8 cellular contexts compared by ENCODE assay signal in the genomic region with DNA sequence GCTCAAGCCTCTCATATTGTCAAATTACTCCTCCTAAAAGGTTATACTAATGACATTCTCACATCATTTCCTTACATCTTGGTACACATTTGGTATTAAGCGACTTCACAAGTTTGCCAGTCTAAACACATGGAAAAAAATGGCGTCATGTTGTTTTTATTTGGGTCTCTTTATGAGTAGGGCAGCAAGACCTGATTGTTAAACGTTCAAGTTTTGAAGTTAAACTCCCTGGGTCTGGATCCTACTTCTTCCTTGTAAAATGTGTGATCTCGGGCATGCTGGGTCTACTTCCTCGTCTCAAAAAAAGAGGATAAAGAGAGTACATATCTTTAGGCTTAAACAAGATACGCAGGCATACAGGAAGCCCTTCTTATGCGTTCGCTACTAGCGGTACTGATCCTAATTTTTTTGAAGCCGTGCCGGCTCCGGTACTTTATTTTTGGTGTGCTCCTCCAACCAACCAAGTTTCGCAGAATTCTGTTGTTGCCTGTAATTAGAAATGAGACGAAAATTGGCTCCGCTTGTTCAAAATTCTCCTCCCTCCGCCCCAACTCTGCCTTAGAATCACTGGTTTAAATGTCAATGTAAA. TPM values are rescaled to one million over a fixed set of nuclear protein-coding genes. Genes with fewer than 3 reads are reported as not detected.
DNase-seq lines count a peak whose midpoint lies in the region; ATAC-seq, FAIRE-seq and TF ChIP-seq lines count a peak whose summit lies in the region.

No MANE protein-coding gene starts in this region.

- no peak for TF ChIP-seq POLR2A in GM12878 (IDR thresholded peaks at IDR 0.05; ENCODE audit: low read depth, low read length)

- intact Hi-C loops in GM12878 (cut with micrococcal nuclease; ENCODE audit: unreplicated experiment), result loop anchor here (2.0 kb wide), 1 partner anchor 62 kb away; a partner anchor contains a TSS

- DNase-seq in DMS153 treated with DMSO at 0.1 percent for 48 hours (lab: John Stamatoyannopoulos, UW; ENCODE audit: unreplicated experiment) (peak; percentile 38), DMS153 (lab: John Stamatoyannopoulos, UW) (no peak), NCI-H1694 (lab: John Stamatoyannopoulos, UW) (peak; percentile 46), GM12878 (ENCODE audit: low read depth, low spot score) (no peak), keratinocyte (ENCODE audit: low read depth, low spot score) (no peak), NOMO-1 treated with dmso at 0.1 percent for 144 hours (lab: John Stamatoyannopoulos, UW; ENCODE audit: unreplicated experiment) (no peak)

- dilution Hi-C loops in keratinocyte (cut with MboI; ENCODE audit: extremely low pct_ligation_motif_present, low sequenced_read_pairs), result no loop called here

- H3K4me1 ChIP-seq in GM12878 (ENCODE audit: control insufficient read depth, insufficient read depth, low read length) (peaks cover 3% of the 10 kb centered on the region; the same call in 1 of the 2 replicates), keratinocyte (ENCODE audit: control insufficient read depth, extremely low read depth, insufficient read depth, low read length) (peaks cover 12% of the 10 kb centered on the region), stomach smooth muscle (ENCODE audit: control insufficient read depth, insufficient read depth, low read length) (peaks cover 5% of the 10 kb centered on the region)

- FAIRE-seq in GM12878 (lab: Jason Lieb, UNC) (peak; percentile 38), keratinocyte (lab: Jason Lieb, UNC) (peak; percentile 36)

- CTCF ChIA-PET in GM12878 (lab: Yijun Ruan, JAX), result interaction anchor here (1.0 to 1.4 kb wide), 3 partner anchors 13 to 62 kb away, joined by 3 to 6 read pairs (median 3); a partner anchor contains a TSS

- H3K4me2 ChIP-seq in GM12878 (ENCODE audit: control insufficient read depth, insufficient read depth) (peak overlapping the region; percentile 85), keratinocyte (ENCODE audit: control insufficient read depth, extremely low read depth, insufficient read depth, low read depth, low read length) (peak overlapping the region; percentile 90)

- H3K27me3 ChIP-seq in GM12878 (replicated peaks in 1 of 2; ENCODE audit: control insufficient read depth in 2 of 2, insufficient read depth in 2 of 2, low read length in 1 of 2) (no peaks in the 10 kb centered on the region), keratinocyte (ENCODE audit: control insufficient read depth, extremely low read depth, insufficient read depth, low read length) (no peaks in the 10 kb centered on the region), stomach smooth muscle (ENCODE audit: control insufficient read depth in 1 of 2, insufficient read depth in 2 of 2, low read length in 2 of 2) (no peaks in the 10 kb centered on the region)

- H3K36me3 ChIP-seq in GM12878 (ENCODE audit: control insufficient read depth in 2 of 2, insufficient read depth in 2 of 2, low read length in 1 of 2), result no peaks in the 10 kb centered on the region
- no peaks in the 10 kb centered on the region for H3K36me3 ChIP-seq in keratinocyte (ENCODE audit: control insufficient read depth in 2 of 2, extremely low read depth in 1 of 2, insufficient read depth in 2 of 2, low read length in 2 of 2)
- H3K36me3 ChIP-seq in stomach smooth muscle (ENCODE audit: control insufficient read depth in 2 of 2, insufficient read depth in 2 of 2, low read length in 2 of 2), result no peaks in the 10 kb centered on the region

- H2AFZ ChIP-seq in GM12878 (ENCODE audit: control insufficient read depth, low read depth, low read length) (peak overlapping the region; percentile 94), keratinocyte (ENCODE audit: control insufficient read depth, low read length) (peak overlapping the region; percentile 90)

- ATAC-seq in GM21515 (IDR thresholded peaks at IDR 0.05; ENCODE audit: unreplicated experiment), result peak; percentile 15
- peak; percentile 33 for ATAC-seq in GM12878

- H3K79me2 ChIP-seq in GM12878 (ENCODE audit: control insufficient read depth, insufficient read depth, low read length), result peaks cover 31% of the 10 kb centered on the region
- peaks cover 33% of the 10 kb centered on the region for H3K79me2 ChIP-seq in keratinocyte (ENCODE audit: control insufficient read depth, insufficient read depth, low read length)

- SMC1A ChIA-PET in GM12878 (lab: Charles Lee; ENCODE audit: uncharacterized antibody, unreplicated experiment), result interaction anchor here (0.5 to 0.6 kb wide), 2 partner anchors 59 to 123 kb away, joined by 3 read pairs; no protein-coding TSS in a partner anchor

- H3K9me1 ChIP-seq in keratinocyte (ENCODE audit: control insufficient read depth, extremely low read depth, insufficient read depth, low read length), result no peaks in the 10 kb centered on the region

- POLR2A ChIA-PET in GM12878 (lab: Charles Lee), result no interaction called here

- peak overlapping the region; percentile 98 for H3K9ac ChIP-seq in GM12878 (ENCODE audit: control insufficient read depth, insufficient read depth, low read length)
- H3K9ac ChIP-seq in keratinocyte (ENCODE audit: control insufficient read depth, extremely low read depth, insufficient read depth, low read length), result peak overlapping the region; percentile 81
- H3K9ac ChIP-seq in stomach smooth muscle (ENCODE audit: low read length in 2 of 2), result peak overlapping the region; percentile 93 to 97

- no peaks in the 10 kb centered on the region for H4K20me1 ChIP-seq in GM12878 (ENCODE audit: control insufficient read depth, insufficient read depth)
- no peaks in the 10 kb centered on the region for H4K20me1 ChIP-seq in keratinocyte (ENCODE audit: control insufficient read depth, extremely low read depth, insufficient read depth, low read length)

- no peak for TF ChIP-seq RAD21 in GM12878 (IDR thresholded peaks at IDR 0.05; ENCODE audit: insufficient read depth, low read depth, low read length)

- peak overlapping the region; percentile 89 for H3K4me3 ChIP-seq in GM12878
- peak overlapping the region; percentile 74 to 88 (median 81) for H3K4me3 ChIP-seq in keratinocyte (ENCODE audit: control insufficient read depth in 2 of 3, extremely low read depth in 1 of 3, insufficient read depth in 2 of 3, low read depth in 1 of 3, low read length in 3 of 3)
- H3K4me3 ChIP-seq in stomach smooth muscle (ENCODE audit: low read length in 2 of 2), result peak overlapping the region; percentile 80 to 90

- TSS peak; percentile 96 for BruUV-seq in GM12878 (replicated peaks; lab: Mats Ljungman, UMichigan)

- WGBS in GM12878 (ENCODE audit: insufficient coverage, insufficient replicate concordance, low lambda C conversion rate, missing lambda C conversion rate), result 2% methylated on average over 16 of the region's 16 CpGs

- no peaks in the 10 kb centered on the region for H3K9me3 ChIP-seq in GM12878 (replicated peaks; ENCODE audit: control insufficient read depth, insufficient read depth, low read length)
- no peaks in the 10 kb centered on the region for H3K9me3 ChIP-seq in keratinocyte (ENCODE audit: control insufficient read depth, low read depth, low read length)
- no peaks in the 10 kb centered on the region for H3K9me3 ChIP-seq in stomach smooth muscle (ENCODE audit: control insufficient read depth in 2 of 2, low read length in 2 of 2)

- TF ChIP-seq CTCF in GM12878 (IDR thresholded peaks at IDR 0.05 in 2 of 3, conservative IDR thresholded peaks at IDR 0.05 in 1 of 3; ENCODE audit: control insufficient read depth in 2 of 3, extremely low read depth in 1 of 3, insufficient read depth in 1 of 3, low read depth in 3 of 3, low read length in 3 of 3) (no peak), keratinocyte (optimal IDR thresholded peaks at IDR 0.05 in 1 of 3, IDR thresholded peaks at IDR 0.05 in 1 of 3, conservative IDR thresholded peaks at IDR 0.05 in 1 of 3; ENCODE audit: extremely low read depth in 1 of 3, insufficient read depth in 2 of 3, low read length in 3 of 3) (no peak)

- in situ Hi-C loops in GM12878 (cut with MboI), result no loop called here

- 0 out of 4 replicates have a peak, but pooled peaks of 1 of the 2 experiments have one; percentile 4 for TF ChIP-seq EP300 in GM12878 (IDR thresholded peaks at IDR 0.05; ENCODE audit: borderline replicate concordance in 1 of 2, control insufficient read depth in 1 of 2, low read depth in 2 of 2, low read length in 2 of 2)

- RAD21 ChIA-PET in GM12878 (lab: Charles Lee; ENCODE audit: unreplicated experiment), result interaction anchor here (0.7 kb wide), 1 partner anchor 74 kb away, joined by 3 read pairs; no protein-coding TSS in a partner anchor

- H3K27ac ChIP-seq in GM12878 (ENCODE audit: control insufficient read depth, insufficient read depth) (peak overlapping the region; percentile 96), keratinocyte (ENCODE audit: control insufficient read depth, insufficient read depth, low read length) (peak overlapping the region; percentile 94), stomach smooth muscle (ENCODE audit: low read length) (peak overlapping the region; percentile 96)

RNA-seq across cellular contexts. Expression of a gene that starts 0.6 kb away (rescaled TPM):
- total RNA-seq in GM12878 (2013; cell fraction: nucleolus; rRNA removed), result 26.8 and 29.7 TPM in 2 replicates
- 8.1 and 10.9 TPM in 2 replicates for total RNA-seq in GM12878 (2014; rRNA removed)
- total RNA-seq in GM12878 (2014; rRNA removed; fragmentation: Illumina TruSeq; extraction: Trizol), result 10.4 and 11.2 TPM in 2 replicates
- 8.9 and 10.0 TPM in 2 replicates for total RNA-seq in GM12878 (2021)
- polyA plus RNA-seq in GM12878 (2011; ENCODE audit: low read depth), result 2.4 TPM
- polyA plus RNA-seq in GM12878 (2011; rRNA removed), result 6.1 and 11.6 TPM in 2 replicates
- polyA plus RNA-seq in GM12878 (2011; cell fraction: cytosol; rRNA removed), result 3.0 and 5.2 TPM in 2 replicates
- polyA plus RNA-seq in GM12878 (2011; cell fraction: nucleus; rRNA removed), result 3.4 and 5.0 TPM in 2 replicates
- polyA plus RNA-seq in GM12878 (2012), result 4.1 and 6.4 TPM in 2 replicates
- 8.4 and 11.5 TPM in 2 replicates for polyA plus RNA-seq in GM12878 (2014; fragmentation: Illumina TruSeq; extraction: Trizol)
- 1 to 10 TPM; 2.2 to 3.6 TPM for polyA plus RNA-seq in GM12878 (2014; fragmentation: Nextera tagmentation; extraction: Ambion mirVana)
- polyA plus RNA-seq in GM12878 (2014; rRNA removed), result 7.0 and 7.7 TPM in 2 replicates
- polyA plus RNA-seq in GM12878 (2016; fragmentation: Nextera tagmentation; extraction: Ambion mirVana), result 10 to 100 TPM; 16.1 to 16.6 TPM
- polyA minus RNA-seq in GM12878 (2011; rRNA and poly(A)+ RNA removed), result 4.9 and 5.5 TPM in 2 replicates
- 3.1 and 3.2 TPM in 2 replicates for polyA minus RNA-seq in GM12878 (2011; cell fraction: cytosol; rRNA and poly(A)+ RNA removed)
- polyA minus RNA-seq in GM12878 (2011; cell fraction: nucleus; rRNA and poly(A)+ RNA removed), result 3.4 and 8.5 TPM in 2 replicates
- polyA plus RNA-seq in keratinocyte, result 8.7 to 15.5 TPM (median 11.4 TPM) in 3 replicates
- 36.7 TPM for polyA plus RNA-seq in keratinocyte (2011; ENCODE audit: low read depth)
- 11.6 and 12.3 TPM in 2 replicates for polyA plus RNA-seq in keratinocyte (2011; cell fraction: cytosol; rRNA removed)
- polyA plus RNA-seq in keratinocyte (2011; cell fraction: nucleus; rRNA removed), result 5.5 and 9.1 TPM in 2 replicates
- polyA plus RNA-seq in keratinocyte (2012; ENCODE audit: low replicate concordance), result 11.4 and 19.8 TPM in 2 replicates
- 0.56 to 9.2 TPM (median 5.8 TPM) in 3 replicates for polyA minus RNA-seq in keratinocyte
- polyA minus RNA-seq in keratinocyte (2011; cell fraction: cytosol; rRNA and poly(A)+ RNA removed), result 12.7 TPM
- 3.7 and 5.0 TPM in 2 replicates for polyA minus RNA-seq in keratinocyte (2011; cell fraction: nucleus; rRNA and poly(A)+ RNA removed)

RNA-seq across cellular contexts. Expression of a gene that starts 12.5 kb away (rescaled TPM):
- 5.5 and 6.6 TPM in 2 replicates for total RNA-seq in GM12878 (2013; cell fraction: nucleolus; rRNA removed)
- total RNA-seq in GM12878 (2014; rRNA removed), result 1.2 and 1.6 TPM in 2 replicates
- 0.89 and 1.1 TPM in 2 replicates for total RNA-seq in GM12878 (2014; rRNA removed; fragmentation: Illumina TruSeq; extraction: Trizol)
- 1.6 and 2.1 TPM in 2 replicates for total RNA-seq in GM12878 (2021)
- 0.47 TPM for polyA plus RNA-seq in GM12878 (2011; ENCODE audit: low read depth)
- polyA plus RNA-seq in GM12878 (2011; rRNA removed), result 0.37 and 0.42 TPM in 2 replicates
- polyA plus RNA-seq in GM12878 (2011; cell fraction: cytosol; rRNA removed), result 0.13 TPM in 2 replicates
- 0.53 and 0.94 TPM in 2 replicates for polyA plus RNA-seq in GM12878 (2011; cell fraction: nucleus; rRNA removed)
- 0.46 and 1.5 TPM in 2 replicates for polyA plus RNA-seq in GM12878 (2012)
- polyA plus RNA-seq in GM12878 (2014; fragmentation: Illumina TruSeq; extraction: Trizol), result 0.48 and 0.68 TPM in 2 replicates
- 1 to 10 TPM in 1 of 2 experiments, under 1 TPM in 1; 0.88 to 1.3 TPM for polyA plus RNA-seq in GM12878 (2014; fragmentation: Nextera tagmentation; extraction: Ambion mirVana)
- 0.94 and 2.0 TPM in 2 replicates for polyA plus RNA-seq in GM12878 (2014; rRNA removed)
- 1 to 10 TPM in 1 of 2 experiments, under 1 TPM in 1; 0.42 to 1.4 TPM for polyA plus RNA-seq in GM12878 (2016; fragmentation: Nextera tagmentation; extraction: Ambion mirVana)
- polyA minus RNA-seq in GM12878 (2011; rRNA and poly(A)+ RNA removed), result 0.15 TPM in 1 of 2 replicates, not detected in the other
- polyA minus RNA-seq in GM12878 (2011; cell fraction: cytosol; rRNA and poly(A)+ RNA removed), result not detected in 2 replicates
- polyA minus RNA-seq in GM12878 (2011; cell fraction: nucleus; rRNA and poly(A)+ RNA removed), result 0.24 and 1.9 TPM in 2 replicates
- 0.51 to 0.92 TPM (median 0.80 TPM) in 3 replicates for polyA plus RNA-seq in keratinocyte
- polyA plus RNA-seq in keratinocyte (2011; ENCODE audit: low read depth), result 0.61 TPM
- polyA plus RNA-seq in keratinocyte (2011; cell fraction: cytosol; rRNA removed), result 0.47 and 0.49 TPM in 2 replicates
- 1.4 and 1.9 TPM in 2 replicates for polyA plus RNA-seq in keratinocyte (2011; cell fraction: nucleus; rRNA removed)
- polyA plus RNA-seq in keratinocyte (2012; ENCODE audit: low replicate concordance), result 0.13 and 1.7 TPM in 2 replicates
- polyA minus RNA-seq in keratinocyte, result 1.2 to 3.2 TPM in 2 of 3 replicates, not detected in the other
- polyA minus RNA-seq in keratinocyte (2011; cell fraction: cytosol; rRNA and poly(A)+ RNA removed), result not detected
- 1.1 and 2.2 TPM in 2 replicates for polyA minus RNA-seq in keratinocyte (2011; cell fraction: nucleus; rRNA and poly(A)+ RNA removed)

RNA-seq across cellular contexts. Expression of a gene that starts 16.7 kb away (rescaled TPM):
- 15.2 and 15.5 TPM in 2 replicates for total RNA-seq in GM12878 (2013; cell fraction: nucleolus; rRNA removed)
- total RNA-seq in GM12878 (2014; rRNA removed) (6.0 and 6.5 TPM in 2 replicates), GM12878 (2014; rRNA removed; fragmentation: Illumina TruSeq; extraction: Trizol) (5.2 and 5.7 TPM in 2 replicates), GM12878 (2021) (7.1 and 8.0 TPM in 2 replicates)
- 2.4 TPM for polyA plus RNA-seq in GM12878 (2011; ENCODE audit: low read depth)
- polyA plus RNA-seq in GM12878 (2011; rRNA removed) (5.0 and 5.7 TPM in 2 replicates), GM12878 (2014; fragmentation: Illumina TruSeq; extraction: Trizol) (7.9 and 9.6 TPM in 2 replicates), GM12878 (2014; fragmentation: Nextera tagmentation; extraction: Ambion mirVana) (1 to 10 TPM; 1.6 to 3.5 TPM), GM12878 (2014; rRNA removed) (7.2 and 7.7 TPM in 2 replicates), GM12878 (2016; fragmentation: Nextera tagmentation; extraction: Ambion mirVana) (10 to 100 TPM; 10.1 to 11.3 TPM), keratinocyte (5.6 to 7.7 TPM (median 6.6 TPM) in 3 replicates)
- polyA plus RNA-seq in GM12878 (2011; cell fraction: cytosol; rRNA removed), result 3.2 and 4.0 TPM in 2 replicates
- 5.4 and 7.2 TPM in 2 replicates for polyA plus RNA-seq in GM12878 (2011; cell fraction: nucleus; rRNA removed)
- polyA plus RNA-seq in GM12878 (2012), result 5.6 and 6.6 TPM in 2 replicates
- polyA minus RNA-seq in GM12878 (2011; rRNA and poly(A)+ RNA removed), result 7.2 and 7.7 TPM in 2 replicates
- 1.9 and 2.4 TPM in 2 replicates for polyA minus RNA-seq in GM12878 (2011; cell fraction: cytosol; rRNA and poly(A)+ RNA removed)
- polyA minus RNA-seq in GM12878 (2011; cell fraction: nucleus; rRNA and poly(A)+ RNA removed), result 11.4 and 15.9 TPM in 2 replicates
- 7.7 TPM for polyA plus RNA-seq in keratinocyte (2011; ENCODE audit: low read depth)
- polyA plus RNA-seq in keratinocyte (2011; cell fraction: cytosol; rRNA removed), result 3.4 and 5.6 TPM in 2 replicates
- polyA plus RNA-seq in keratinocyte (2011; cell fraction: nucleus; rRNA removed), result 11.6 and 12.5 TPM in 2 replicates
- 5.6 and 8.8 TPM in 2 replicates for polyA plus RNA-seq in keratinocyte (2012; ENCODE audit: low replicate concordance)
- polyA minus RNA-seq in keratinocyte, result 6.1 to 7.7 TPM (median 6.7 TPM) in 3 replicates
- polyA minus RNA-seq in keratinocyte (2011; cell fraction: cytosol; rRNA and poly(A)+ RNA removed), result 8.2 TPM
- polyA minus RNA-seq in keratinocyte (2011; cell fraction: nucleus; rRNA and poly(A)+ RNA removed), result 8.3 and 9.1 TPM in 2 replicates

Comparison
In these comparisons a context has a peak if more than half of its experiments do, and no peak if none do; other contexts are left out.
1. DNase-seq: peak in DMS153 treated with DMSO at 0.1 percent for 48 hours (single experiment) and NCI-H1694 (single experiment); none in DMS153 (single experiment), GM12878 (single experiment), keratinocyte (single experiment) and NOMO-1 treated with dmso at 0.1 percent for 144 hours (single experiment).
2. Peak in every context shown above with its lines, with median percentiles within 50 percentile points of each other: H3K27ac ChIP-seq, H3K4me3 ChIP-seq and H3K9ac ChIP-seq.